In the genomic region with DNA sequence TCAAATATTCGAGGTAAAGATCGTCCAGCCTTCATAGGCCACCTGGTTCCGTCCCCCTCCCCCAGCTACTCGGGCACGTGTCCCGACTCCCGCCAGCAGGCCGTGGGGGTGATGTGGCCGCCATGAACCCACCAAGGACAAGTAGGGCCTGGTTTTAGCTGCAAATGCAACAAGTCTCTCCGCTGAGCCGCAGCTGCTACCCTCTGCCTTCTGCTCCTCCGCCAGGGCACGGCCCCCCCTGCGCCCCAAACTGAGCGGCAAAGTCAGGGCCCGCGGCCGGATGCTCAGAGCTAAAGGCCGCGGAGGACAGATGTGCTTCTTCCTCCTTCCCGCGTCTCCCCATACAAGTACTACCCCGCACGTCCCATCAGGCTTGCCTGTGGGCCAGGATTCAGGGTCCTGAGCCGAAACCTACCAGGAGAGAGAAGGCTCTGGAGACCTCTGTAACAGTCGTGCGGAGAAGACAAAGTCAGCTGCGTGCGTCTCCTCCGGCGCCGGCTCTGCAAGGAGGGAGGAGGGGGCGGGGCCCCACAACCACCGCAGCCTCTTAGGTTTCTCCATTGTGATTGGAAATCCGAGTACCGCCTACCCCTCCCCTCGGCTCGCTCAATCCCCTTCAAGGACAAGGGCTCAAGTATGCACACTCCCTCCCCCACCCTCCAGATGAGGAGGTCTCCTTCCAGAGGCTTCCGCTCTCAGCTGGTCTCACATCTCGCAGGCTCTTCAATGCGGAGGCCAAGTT, we compare ENCODE assay signal across 8 cellular contexts. TPM values are rescaled to one million over a fixed set of nuclear protein-coding genes. Genes with fewer than 3 reads are reported as not detected.
DNase-seq lines count a peak whose midpoint lies in the region; ATAC-seq and TF ChIP-seq lines count a peak whose summit lies in the region.

A gene (minus strand): TSS at position 507 of the 742 bp plus-strand sequence. CDS start 3,171 bp downstream, outside the sequence.

- H3K27me3 Mint-ChIP-seq in natural killer cell treated with Interleukin-12 subunit alpha and Interleukin-12 subunit beta and Interleukin-15 and Interleukin-18, amount 100 ng/mL, for 72 hours, result no peaks in the 10 kb centered on the region

- H3K36me3 ChIP-seq in Karpas-422 (ENCODE audit: insufficient read depth, low read length) (peaks cover 40% of the 10 kb centered on the region), fibroblast of lung (ENCODE audit: control insufficient read depth, insufficient read depth, low read length) (peaks cover 5% of the 10 kb centered on the region)

- H3K9me3 Mint-ChIP-seq in natural killer cell treated with Interleukin-12 subunit alpha and Interleukin-12 subunit beta and Interleukin-15 and Interleukin-18, amount 100 ng/mL, for 72 hours, result no peaks in the 10 kb centered on the region

- no peak within 1 kb of the TSS for H2AFZ ChIP-seq in Karpas-422 (ENCODE audit: low read length)
- peak within 1 kb of the TSS; percentile 79 for H2AFZ ChIP-seq in fibroblast of lung (ENCODE audit: low read length)

- H3K4me1 Mint-ChIP-seq in natural killer cell treated with Interleukin-12 subunit alpha and Interleukin-12 subunit beta and Interleukin-15 and Interleukin-18, amount 100 ng/mL, for 72 hours (ENCODE audit: low read depth in 2 of 2), result peaks cover 19 to 41% of the 10 kb centered on the region in 2 donors

- peaks cover 36% of the 10 kb centered on the region for H3K4me1 ChIP-seq in Karpas-422 (ENCODE audit: low read length)
- H3K4me1 ChIP-seq in fibroblast of lung (ENCODE audit: control insufficient read depth, extremely low read depth, insufficient read depth, low read length), result peaks cover 10% of the 10 kb centered on the region

- H3K79me2 ChIP-seq in Karpas-422 (ENCODE audit: low read length) (peaks cover 53% of the 10 kb centered on the region), fibroblast of lung (ENCODE audit: control insufficient read depth, insufficient read depth, low read length) (peaks cover 47% of the 10 kb centered on the region)

- no peaks in the 10 kb centered on the region for H3K27me3 ChIP-seq in Karpas-422 (ENCODE audit: low read length)
- no peaks in the 10 kb centered on the region for H3K27me3 ChIP-seq in fibroblast of lung (ENCODE audit: control insufficient read depth, insufficient read depth, low read length)

- no peak for TF ChIP-seq CTCF in fibroblast of lung (conservative IDR thresholded peaks at IDR 0.05 in 1 of 2, IDR thresholded peaks at IDR 0.05 in 1 of 2; ENCODE audit: low read depth in 1 of 2, low read length in 2 of 2)

- H3K36me3 Mint-ChIP-seq in natural killer cell treated with Interleukin-12 subunit alpha and Interleukin-12 subunit beta and Interleukin-15 and Interleukin-18, amount 100 ng/mL, for 72 hours, result peaks cover 31% of the 10 kb centered on the region

- no peaks in the 10 kb centered on the region for H3K9me3 ChIP-seq in Karpas-422 (ENCODE audit: low read length)
- no peaks in the 10 kb centered on the region for H3K9me3 ChIP-seq in fibroblast of lung (ENCODE audit: control insufficient read depth, insufficient read depth, low read depth, low read length)

- peak within 1 kb of the TSS; percentile 92 to 98 for H3K27ac Mint-ChIP-seq in natural killer cell treated with Interleukin-12 subunit alpha and Interleukin-12 subunit beta and Interleukin-15 and Interleukin-18, amount 100 ng/mL, for 72 hours

- H3K4me2 ChIP-seq in Karpas-422 (ENCODE audit: low read depth, low read length, poor library complexity, severe bottlenecking), result peak within 1 kb of the TSS; percentile 83
- peak within 1 kb of the TSS; percentile 94 for H3K4me2 ChIP-seq in fibroblast of lung (ENCODE audit: extremely low read depth, insufficient read depth, low read length)

- peaks cover 19% of the 10 kb centered on the region; the same call in 1 of the 2 replicates for H4K20me1 ChIP-seq in Karpas-422 (ENCODE audit: insufficient read depth, low read depth, low read length)
- no peaks in the 10 kb centered on the region for H4K20me1 ChIP-seq in fibroblast of lung (ENCODE audit: control insufficient read depth, extremely low read depth, insufficient read depth, low read length)

- H3K27ac ChIP-seq in Karpas-422 (ENCODE audit: low read length) (peak within 1 kb of the TSS; percentile 82), fibroblast of lung (ENCODE audit: insufficient read depth, low read length) (peak within 1 kb of the TSS; percentile 91)

- H3K4me3 ChIP-seq in Karpas-422 (ENCODE audit: low read length), result peak within 1 kb of the TSS; percentile 83
- peak within 1 kb of the TSS; percentile 73 to 96 (median 89) for H3K4me3 ChIP-seq in fibroblast of lung (replicated peaks in 1 of 4; ENCODE audit: control extremely low read depth in 1 of 4, insufficient read depth in 1 of 4, low read depth in 3 of 4, low read length in 4 of 4)

- H3K9ac ChIP-seq in Karpas-422 (ENCODE audit: low read length) (peak within 1 kb of the TSS; percentile 89), fibroblast of lung (ENCODE audit: insufficient read depth, low read length) (peak within 1 kb of the TSS; percentile 83)

- H3K9me2 ChIP-seq in Karpas-422 (replicated peaks; ENCODE audit: insufficient read depth, low read length), result no peaks in the 10 kb centered on the region

- H3K4me3 Mint-ChIP-seq in natural killer cell treated with Interleukin-12 subunit alpha and Interleukin-12 subunit beta and Interleukin-15 and Interleukin-18, amount 100 ng/mL, for 72 hours, result peak within 1 kb of the TSS; percentile 98

- peak; percentile 98 for ATAC-seq in GM21737 (IDR thresholded peaks at IDR 0.05; ENCODE audit: unreplicated experiment)
- peak; percentile 99 for ATAC-seq in natural killer cell treated with Interleukin-12 subunit alpha and Interleukin-12 subunit beta and Interleukin-15 and Interleukin-18, amount 100 ng/mL, for 72 hours
- peak; percentile 98 for ATAC-seq in stimulated activated naive CD8-positive, alpha-beta T cell treated with anti-CD3 and anti-CD28 coated beads, Interleukin-15, Interleukin-2, amounts not matched to agents 100 U/mL and 50 U/mL, for 24 hours

- DNase-seq in DMS79 treated with DMSO at 0.1 percent for 48 hours (lab: John Stamatoyannopoulos, UW), result peak; percentile 91
- DNase-seq in Karpas-422, result peak; percentile 98
- peak; percentile 96 for DNase-seq in RPMI8226
- peak; percentile 83 to 87 for DNase-seq in activated T-helper 1 cell treated with anti-CD3 and anti-CD28 coated beads, Interleukin-2, amount 50 U/mL, for 16 hours (ENCODE audit: low read depth in 1 of 2, low spot score in 1 of 2)
- DNase-seq in fibroblast of lung (ENCODE audit: low read depth in 2 of 2), result peak; percentile 97 to 98
- peak; percentile 93 for DNase-seq in natural killer cell treated with Interleukin-12 subunit alpha and Interleukin-12 subunit beta and Interleukin-15 and Interleukin-18, amount 100 ng/mL, for 72 hours (ENCODE audit: low spot score)
- peak; percentile 93 for DNase-seq in stimulated activated naive CD8-positive, alpha-beta T cell treated with anti-CD3 and anti-CD28 coated beads, Interleukin-15, Interleukin-2, amounts not matched to agents 100 U/mL and 50 U/mL, for 24 hours

RNA-seq across cellular contexts. Expression of the gene that starts here (rescaled TPM):
- total RNA-seq in Karpas-422 (2014; rRNA removed; shearing (Covaris generic); ENCODE audit: low replicate concordance), result 848 and 1,058 TPM in 2 replicates
- total RNA-seq in fibroblast of lung, result 628 and 699 TPM in 2 replicates
- 905 and 941 TPM in 2 replicates for polyA plus RNA-seq in fibroblast of lung
- polyA plus RNA-seq in fibroblast of lung (2012), result 661 and 705 TPM in 2 replicates
- polyA minus RNA-seq in fibroblast of lung (ENCODE audit: low replicate concordance), result 85.1 and 135 TPM in 2 replicates
- total RNA-seq in natural killer cell treated with Interleukin-12 subunit alpha and Interleukin-12 subunit beta and Interleukin-15 and Interleukin-18, amount 100 ng/mL, for 72 hours, result 100 to 1,000 TPM; 590 to 705 TPM

Comparison
In these comparisons a context has a peak if more than half of its experiments do, and no peak if none do; other contexts are left out.
1. Peak in every context shown above with its lines: DNase-seq, ATAC-seq, H3K4me3 ChIP-seq and H3K27ac ChIP-seq.